In genomic region chr10:47260505-47261111, GRCh38 we compare ENCODE assay signal across 12 cellular contexts. TPM values are rescaled to one million over a fixed set of nuclear protein-coding genes. Genes with fewer than 3 reads are reported as not detected.
DNase-seq lines count a peak whose midpoint lies in the region; ATAC-seq and TF ChIP-seq lines count a peak whose summit lies in the region.
"Had no signal": no experiment of that assay in that cellular context is flagged by ENCODE, and none has a peak within 500 bp of the region (broad histone marks: within the 10 kb centered on the region; RNA-seq: fewer than 3 reads in every experiment).

No MANE protein-coding gene starts in this region.

- no peak for ATAC-seq in HG03432 (IDR thresholded peaks at IDR 0.05; ENCODE audit: unreplicated experiment)

- H2AFZ ChIP-seq in MM.1S (ENCODE audit: low read length), result no peak overlapping the region

- no peaks in the 10 kb centered on the region for H3K9me2 ChIP-seq in MM.1S (replicated peaks; ENCODE audit: insufficient read depth, low read length)

- no peak overlapping the region for H3K9ac ChIP-seq in MM.1S (ENCODE audit: low read length)

- no peaks in the 10 kb centered on the region for H4K20me1 ChIP-seq in MM.1S (ENCODE audit: insufficient read depth, low read length)

- 70% methylated on average over 9 of the region's 9 CpGs for WGBS in thymus

- no peaks in the 10 kb centered on the region for H3K36me3 ChIP-seq in MM.1S (replicated peaks; ENCODE audit: insufficient read depth, low read length)
- no peaks in the 10 kb centered on the region for H3K36me3 ChIP-seq in thymus (ENCODE audit: control insufficient read depth, insufficient read depth)
- H3K36me3 ChIP-seq: thoracic aorta had no signal

- no peaks in the 10 kb centered on the region for H3K79me2 ChIP-seq in MM.1S (ENCODE audit: low read length)

- H3K27me3 ChIP-seq in MM.1S (replicated peaks; ENCODE audit: insufficient read depth, low read length) (no peaks in the 10 kb centered on the region), thymus (ENCODE audit: control insufficient read depth, insufficient read depth) (no peaks in the 10 kb centered on the region)

- H3K4me3 ChIP-seq in MM.1S (ENCODE audit: low read length) (no peak overlapping the region), thymus (ENCODE audit: low read length) (no peak overlapping the region)
- H3K4me3 ChIP-seq: thoracic aorta had no signal

- H3K4me2 ChIP-seq in MM.1S (ENCODE audit: low read depth, low read length), result peak overlapping the region; percentile 22; the same call in 1 of the 2 replicates

- DNase-seq in stimulated activated CD4-positive, alpha-beta T cell treated with anti-CD3 and anti-CD28 coated beads, Interleukin-15, amount 100 ng/mL, for 24 hours, result peak; percentile 29
- no peak for DNase-seq in stimulated activated CD4-positive, alpha-beta T cell treated with anti-CD3 and anti-CD28 coated beads, Interleukin-2, amount 100 ng/mL, for 48 hours
- DNase-seq in MM.1S (no peak), cerebellar cortex (ENCODE audit: low spot score) (peak; percentile 9), DMS153 (lab: John Stamatoyannopoulos, UW) (no peak), D341Med (ENCODE audit: low spot score) (no peak)
- DNase-seq: amygdala, mammary epithelial cell, NCI-H187 treated with DMSO at 0.1 percent for 48 hours had no signal

- peaks cover 18% of the 10 kb centered on the region for H3K4me1 ChIP-seq in MM.1S (ENCODE audit: low read length)
- peaks cover 27% of the 10 kb centered on the region for H3K4me1 ChIP-seq in thymus (ENCODE audit: control insufficient read depth, insufficient read depth, low read length)

- no peaks in the 10 kb centered on the region; the same call in 1 of the 2 replicates for H3F3A ChIP-seq in MM.1S (ENCODE audit: insufficient read depth, low read length)

- no peak overlapping the region; the same call in 1 of the 2 replicates for H3K27ac ChIP-seq in MM.1S (ENCODE audit: low read length)
- peak overlapping the region; percentile 90 for H3K27ac ChIP-seq in thymus (ENCODE audit: low read depth)
- H3K27ac ChIP-seq: thoracic aorta had no signal

- no peaks in the 10 kb centered on the region for H3K9me3 ChIP-seq in MM.1S (replicated peaks; ENCODE audit: insufficient read depth, low read length)
- no peaks in the 10 kb centered on the region for H3K9me3 ChIP-seq in thymus (ENCODE audit: control insufficient read depth)
- H3K9me3 ChIP-seq: thoracic aorta had no signal

- no peak for TF ChIP-seq CTCF in MM.1S (IDR thresholded peaks at IDR 0.05; ENCODE audit: low read length)

RNA-seq across cellular contexts. Expression of gene GDF10, which starts 39.4 kb away (rescaled TPM):
- polyA plus RNA-seq in thymus, result 0.39 TPM
- polyA plus RNA-seq: mammary epithelial cell had no signal

Comparison
In these comparisons a context has a peak if more than half of its experiments do, and no peak if none do; other contexts are left out.
1. DNase-seq: peak in stimulated activated CD4-positive, alpha-beta T cell treated with anti-CD3 and anti-CD28 coated beads, Interleukin-15, amount 100 ng/mL, for 24 hours (single experiment) and cerebellar cortex (single experiment); none in stimulated activated CD4-positive, alpha-beta T cell treated with anti-CD3 and anti-CD28 coated beads, Interleukin-2, amount 100 ng/mL, for 48 hours (0 of 2), MM.1S (single experiment), DMS153 (single experiment) and D341Med (single experiment).